ENCODE assay signal across 10 cellular contexts in genomic region chr17:3512512-3513171, GRCh38. TPM values are rescaled to one million over a fixed set of nuclear protein-coding genes. Genes with fewer than 3 reads are reported as not detected.
DNase-seq lines count a peak whose midpoint lies in the region; ATAC-seq and TF ChIP-seq lines count a peak whose summit lies in the region.
"Had no signal": no experiment of that assay in that cellular context is flagged by ENCODE, and none has a peak within 500 bp of the region (broad histone marks: within the 10 kb centered on the region; RNA-seq: fewer than 3 reads in every experiment).

No MANE protein-coding gene starts in this region.

- in situ Hi-C loops in brain microvascular endothelial cell (cut with HindIII; ENCODE audit: low pct_ligation_motif_present, low sequenced_read_pairs), result no loop called here

- ATAC-seq in GM21367 (IDR thresholded peaks at IDR 0.05; ENCODE audit: unreplicated experiment), result no peak
- ATAC-seq: activated T-helper 17 cell treated with anti-CD3 and anti-CD28 coated beads, Interleukin-2, amount 50 U/mL, for 72 hours had no signal

- H3K27ac ChIP-seq in brain microvascular endothelial cell, result no peak overlapping the region
- no peak overlapping the region for H3K27ac ChIP-seq in iPS-18a (ENCODE audit: low read length)
- H3K27ac ChIP-seq: SJSA1 had no signal

- H3K4me3 ChIP-seq in brain microvascular endothelial cell (ENCODE audit: low read depth, low read length), result peak overlapping the region; percentile 2
- H3K4me3 ChIP-seq in iPS-18a (ENCODE audit: low read length), result peak overlapping the region; percentile 31
- H3K4me3 ChIP-seq: SJSA1 had no signal

- intact Hi-C loops in posterior vena cava (cut with DNase I), result no loop called here

- no peak for TF ChIP-seq CTCF in brain microvascular endothelial cell (IDR thresholded peaks at IDR 0.05; ENCODE audit: low read depth, low read length, missing control alignments)

- DNase-seq in Daoy (ENCODE audit: low read depth) (peak; percentile 83), brain microvascular endothelial cell (peak; percentile 31), posterior vena cava (ENCODE audit: low spot score) (peak; percentile 88), D341Med (ENCODE audit: low spot score) (no peak), NCI-H2081 treated with DMSO at 0.1 percent for 48 hours (lab: John Stamatoyannopoulos, UW) (no peak)
- DNase-seq in activated naive CD4-positive, alpha-beta T cell treated with Interleukin-2 at 50 U/mL for 16 hours, result no peak

- peaks cover 31% of the 10 kb centered on the region for H3K4me1 ChIP-seq in iPS-18a (ENCODE audit: control insufficient read depth, low read depth, low read length)
- H3K4me1 ChIP-seq: SJSA1 had no signal

- no peaks in the 10 kb centered on the region for H3K36me3 ChIP-seq in brain microvascular endothelial cell (replicated peaks)
- H3K36me3 ChIP-seq in iPS-18a (ENCODE audit: control insufficient read depth, low read depth, low read length), result no peaks in the 10 kb centered on the region
- H3K36me3 ChIP-seq: SJSA1 had no signal

- no peak overlapping the region for H3K9ac ChIP-seq in iPS-18a (ENCODE audit: low read length)

- H3K27me3 ChIP-seq in brain microvascular endothelial cell (replicated peaks) (no peaks in the 10 kb centered on the region), iPS-18a (ENCODE audit: control insufficient read depth, insufficient read depth, low read length) (peaks cover 24% of the 10 kb centered on the region)
- H3K27me3 ChIP-seq: SJSA1 had no signal

- no peaks in the 10 kb centered on the region for H3K9me3 ChIP-seq in iPS-18a (ENCODE audit: control insufficient read depth, low read depth, low read length)
- H3K9me3 ChIP-seq: SJSA1 had no signal

RNA-seq across cellular contexts. Expression of gene ASPA, which starts 36.8 kb away (rescaled TPM):
- total RNA-seq in Daoy (2014; rRNA removed; shearing (Covaris generic)), result not detected in 2 replicates
- 1 to 10 TPM; 7.8 to 9.7 TPM for total RNA-seq in posterior vena cava

RNA-seq across cellular contexts. Expression of gene SPATA22, which starts 41.0 kb away (rescaled TPM):
- total RNA-seq in Daoy (2014; rRNA removed; shearing (Covaris generic)), result not detected in 2 replicates
- under 1 TPM; 0.24 to 0.28 TPM for total RNA-seq in posterior vena cava
- total RNA-seq: activated T-helper 17 cell treated with anti-CD3 and anti-CD28 coated beads, Interleukin-2, amount 50 U/mL, for 72 hours; SJSA1 had no signal

RNA-seq across cellular contexts. Expression of gene TRPV3, which starts 45.0 kb away (rescaled TPM):
- 0.42 and 0.97 TPM in 2 replicates for total RNA-seq in Daoy (2014; rRNA removed; shearing (Covaris generic))
- total RNA-seq in posterior vena cava, result 1 to 10 TPM; 1.5 to 2.7 TPM
- total RNA-seq: SJSA1 had no signal

Comparison
In these comparisons a context has a peak if more than half of its experiments do, and no peak if none do; other contexts are left out.
1. DNase-seq: peak in Daoy (single experiment), brain microvascular endothelial cell (single experiment) and posterior vena cava (single experiment); none in activated naive CD4-positive, alpha-beta T cell treated with Interleukin-2 at 50 U/mL for 16 hours (single experiment), D341Med (single experiment) and NCI-H2081 treated with DMSO at 0.1 percent for 48 hours (single experiment).